ENCODE assay signal across 8 cellular contexts in the genomic region with DNA sequence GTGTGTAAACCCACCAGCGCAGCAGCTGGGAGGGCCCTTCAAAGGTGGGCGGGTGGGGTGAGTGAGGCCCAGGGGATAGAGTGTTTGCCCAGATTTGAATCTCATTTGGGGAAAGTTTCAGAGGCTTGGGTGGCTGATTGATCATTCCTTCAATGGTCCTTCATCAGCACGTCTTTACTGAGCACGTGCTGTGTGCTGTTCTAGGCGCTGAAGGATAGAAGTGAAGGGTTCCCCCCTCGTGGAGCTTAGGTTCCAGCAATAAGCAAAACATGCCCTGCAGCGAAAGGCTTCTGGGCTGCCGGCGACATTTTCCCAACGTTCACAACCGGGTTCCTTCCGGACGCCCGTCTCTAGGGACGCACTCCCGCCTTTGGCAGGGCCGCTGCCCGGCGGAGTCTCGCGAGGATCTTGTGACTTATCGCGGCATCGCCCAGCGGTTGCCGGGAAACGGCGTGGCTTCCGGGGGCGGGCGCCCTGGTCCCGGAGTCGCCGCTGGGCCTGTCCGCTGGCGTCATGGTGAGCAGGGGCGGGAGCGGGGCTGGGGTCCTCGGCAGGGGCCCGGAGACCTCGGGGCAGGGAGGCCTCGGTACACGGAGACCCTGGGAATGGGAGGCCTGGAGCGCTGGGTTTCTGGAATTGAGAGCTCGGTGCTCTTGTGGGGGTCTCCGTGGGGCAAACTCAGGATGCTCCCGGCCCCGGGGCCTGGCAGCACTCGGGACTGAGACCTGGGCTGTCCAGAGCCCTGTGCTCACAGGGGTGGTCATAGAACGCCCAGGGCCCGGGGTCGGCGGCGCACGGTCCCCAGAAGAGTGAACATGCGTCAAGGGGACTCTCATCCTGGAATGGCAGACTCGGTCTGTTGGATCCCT. TPM values are rescaled to one million over a fixed set of nuclear protein-coding genes. Genes with fewer than 3 reads are reported as not detected.
A peak's percentile ranks its signal among the peaks of the same experiment; 100 is the strongest.
DNase-seq lines count a peak whose midpoint lies in the region; ATAC-seq and TF ChIP-seq lines count a peak whose summit lies in the region.

No MANE protein-coding gene starts in this region.

- peak; percentile 53 for ATAC-seq in HG03103 (IDR thresholded peaks at IDR 0.05; ENCODE audit: low read depth, unreplicated experiment)
- no peak for ATAC-seq in HG02588 (IDR thresholded peaks at IDR 0.05; ENCODE audit: unreplicated experiment)

- H3K4me3 ChIP-seq in GM12875 (ENCODE audit: low read depth, low read length) (peak overlapping the region; percentile 30), liver (ENCODE audit: low read depth in 1 of 3, low read length in 3 of 3) (peak overlapping the region; percentile 69 to 85 (median 73))

- TF ChIP-seq RAD21 in liver (IDR thresholded peaks at IDR 0.05), result no peak

- H3K27ac ChIP-seq in liver (ENCODE audit: low read depth in 1 of 2, low read length in 2 of 2), result peak overlapping the region in 1 of 2 donors; percentile 47

- TF ChIP-seq CTCF in GM12875 (IDR thresholded peaks at IDR 0.05; ENCODE audit: borderline replicate concordance, insufficient read depth, low read depth, low read length) (no peak), liver (IDR thresholded peaks at IDR 0.05; ENCODE audit: low read depth, low read length, missing input control) (no peak)

- peaks cover 2 to 21% (median 14%) of the 10 kb centered on the region in 4 donors for H3K4me1 ChIP-seq in liver (ENCODE audit: control insufficient read depth in 4 of 4, insufficient read depth in 4 of 4, low read length in 3 of 4)

- DNase-seq in NCI-H446 (lab: John Stamatoyannopoulos, UW) (peak; percentile 24 to 87), cortex of kidney (lab: John Stamatoyannopoulos, UW) (peak; percentile 40)
- DNase-seq in activated CD4-positive, alpha-beta T cell treated with anti-CD3 and anti-CD28 coated beads for 48 hours, result peak; percentile 90
- peak; percentile 82 for DNase-seq in stimulated activated CD4-positive, alpha-beta T cell treated with anti-CD3 and anti-CD28 coated beads, Interleukin-4, amount 100 ng/mL, for 1 hour

- no peaks in the 10 kb centered on the region for H3K36me3 ChIP-seq in liver (ENCODE audit: control insufficient read depth in 4 of 4, insufficient read depth in 3 of 4, low read depth in 1 of 4, low read length in 3 of 4)

- H3K27me3 ChIP-seq in liver (ENCODE audit: control insufficient read depth in 4 of 4, insufficient read depth in 4 of 4, low read length in 3 of 4), result no peaks in the 10 kb centered on the region

- WGBS in liver, result 6% methylated on average over 57 of the region's 57 CpGs

- no peak overlapping the region for H3K9ac ChIP-seq in liver (ENCODE audit: low read depth in 1 of 2, low read length in 2 of 2)

- no peaks in the 10 kb centered on the region for H3K9me3 ChIP-seq in liver (ENCODE audit: control insufficient read depth in 4 of 4, low read length in 3 of 4)

TF ChIP-seq in liver, 16 proteins besides CTCF, POLR2A, EP300 and RAD21:
- TF ChIP-seq YY1 (IDR thresholded peaks at IDR 0.05) (peak; percentile 69), EGR1 (IDR thresholded peaks at IDR 0.05; ENCODE audit: low read depth in 2 of 2) (peak; percentile 57 to 65), GABPA (IDR thresholded peaks at IDR 0.05 in 1 of 2, conservative IDR thresholded peaks at IDR 0.05 in 1 of 2) (peak in 1 of 2 donors; percentile 64), TAF1 (conservative IDR thresholded peaks at IDR 0.05) (no peak)
- TF ChIP-seq, protein P1, sequence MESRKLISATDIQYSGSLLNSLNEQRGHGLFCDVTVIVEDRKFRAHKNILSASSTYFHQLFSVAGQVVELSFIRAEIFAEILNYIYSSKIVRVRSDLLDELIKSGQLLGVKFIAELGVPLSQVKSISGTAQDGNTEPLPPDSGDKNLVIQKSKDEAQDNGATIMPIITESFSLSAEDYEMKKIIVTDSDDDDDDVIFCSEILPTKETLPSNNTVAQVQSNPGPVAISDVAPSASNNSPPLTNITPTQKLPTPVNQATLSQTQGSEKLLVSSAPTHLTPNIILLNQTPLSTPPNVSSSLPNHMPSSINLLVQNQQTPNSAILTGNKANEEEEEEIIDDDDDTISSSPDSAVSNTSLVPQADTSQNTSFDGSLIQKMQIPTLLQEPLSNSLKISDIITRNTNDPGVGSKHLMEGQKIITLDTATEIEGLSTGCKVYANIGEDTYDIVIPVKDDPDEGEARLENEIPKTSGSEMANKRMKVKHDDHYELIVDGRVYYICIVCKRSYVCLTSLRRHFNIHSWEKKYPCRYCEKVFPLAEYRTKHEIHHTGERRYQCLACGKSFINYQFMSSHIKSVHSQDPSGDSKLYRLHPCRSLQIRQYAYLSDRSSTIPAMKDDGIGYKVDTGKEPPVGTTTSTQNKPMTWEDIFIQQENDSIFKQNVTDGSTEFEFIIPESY (IDR thresholded peaks at IDR 0.05), result peak; percentile 99
- TF ChIP-seq, protein P2, sequence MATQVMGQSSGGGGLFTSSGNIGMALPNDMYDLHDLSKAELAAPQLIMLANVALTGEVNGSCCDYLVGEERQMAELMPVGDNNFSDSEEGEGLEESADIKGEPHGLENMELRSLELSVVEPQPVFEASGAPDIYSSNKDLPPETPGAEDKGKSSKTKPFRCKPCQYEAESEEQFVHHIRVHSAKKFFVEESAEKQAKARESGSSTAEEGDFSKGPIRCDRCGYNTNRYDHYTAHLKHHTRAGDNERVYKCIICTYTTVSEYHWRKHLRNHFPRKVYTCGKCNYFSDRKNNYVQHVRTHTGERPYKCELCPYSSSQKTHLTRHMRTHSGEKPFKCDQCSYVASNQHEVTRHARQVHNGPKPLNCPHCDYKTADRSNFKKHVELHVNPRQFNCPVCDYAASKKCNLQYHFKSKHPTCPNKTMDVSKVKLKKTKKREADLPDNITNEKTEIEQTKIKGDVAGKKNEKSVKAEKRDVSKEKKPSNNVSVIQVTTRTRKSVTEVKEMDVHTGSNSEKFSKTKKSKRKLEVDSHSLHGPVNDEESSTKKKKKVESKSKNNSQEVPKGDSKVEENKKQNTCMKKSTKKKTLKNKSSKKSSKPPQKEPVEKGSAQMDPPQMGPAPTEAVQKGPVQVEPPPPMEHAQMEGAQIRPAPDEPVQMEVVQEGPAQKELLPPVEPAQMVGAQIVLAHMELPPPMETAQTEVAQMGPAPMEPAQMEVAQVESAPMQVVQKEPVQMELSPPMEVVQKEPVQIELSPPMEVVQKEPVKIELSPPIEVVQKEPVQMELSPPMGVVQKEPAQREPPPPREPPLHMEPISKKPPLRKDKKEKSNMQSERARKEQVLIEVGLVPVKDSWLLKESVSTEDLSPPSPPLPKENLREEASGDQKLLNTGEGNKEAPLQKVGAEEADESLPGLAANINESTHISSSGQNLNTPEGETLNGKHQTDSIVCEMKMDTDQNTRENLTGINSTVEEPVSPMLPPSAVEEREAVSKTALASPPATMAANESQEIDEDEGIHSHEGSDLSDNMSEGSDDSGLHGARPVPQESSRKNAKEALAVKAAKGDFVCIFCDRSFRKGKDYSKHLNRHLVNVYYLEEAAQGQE (IDR thresholded peaks at IDR 0.05), result no peak
- TF ChIP-seq, protein P3, sequence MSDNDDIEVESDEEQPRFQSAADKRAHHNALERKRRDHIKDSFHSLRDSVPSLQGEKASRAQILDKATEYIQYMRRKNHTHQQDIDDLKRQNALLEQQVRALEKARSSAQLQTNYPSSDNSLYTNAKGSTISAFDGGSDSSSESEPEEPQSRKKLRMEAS (IDR thresholded peaks at IDR 0.05), result peak; percentile 87
TF ChIP-seq in liver: peak in this region for 5.

RNA-seq across cellular contexts. Expression of a gene that starts 3.2 kb away (rescaled TPM):
- total RNA-seq in liver, result under 1 TPM; 0.09 to 0.50 TPM
- 1 to 10 TPM; 1.1 to 1.5 TPM for polyA plus RNA-seq in liver

RNA-seq across cellular contexts. Expression of a gene that starts 54.7 kb away (rescaled TPM):
- not detected for total RNA-seq in liver
- not detected for polyA plus RNA-seq in liver

Comparison
In these comparisons a context has a peak if more than half of its experiments do, and no peak if none do; other contexts are left out.
1. DNase-seq: peak in every context shown above with its lines; median percentile 90 in activated CD4-positive, alpha-beta T cell treated with anti-CD3 and anti-CD28 coated beads for 48 hours; 82 in stimulated activated CD4-positive, alpha-beta T cell treated with anti-CD3 and anti-CD28 coated beads, Interleukin-4, amount 100 ng/mL, for 1 hour; 56 in NCI-H446; 40 in cortex of kidney.